In genomic region chr11:4658629-4659453, GRCh38 we compare ENCODE assay signal across 21 cellular contexts. TPM values are rescaled to one million over a fixed set of nuclear protein-coding genes. Genes with fewer than 3 reads are reported as not detected.
A peak's percentile ranks its signal among the peaks of the same experiment; 100 is the strongest.
DNase-seq lines count a peak whose midpoint lies in the region; ATAC-seq, FAIRE-seq and TF ChIP-seq lines count a peak whose summit lies in the region.
"Had no signal": no experiment of that assay in that cellular context is flagged by ENCODE, and none has a peak within 500 bp of the region (broad histone marks: within the 10 kb centered on the region; RNA-seq: fewer than 3 reads in every experiment).

No MANE protein-coding gene starts in this region.

- H3K27me3 ChIP-seq in GM23338 (ENCODE audit: insufficient read depth) = no peaks in the 10 kb centered on the region
- H3K27me3 ChIP-seq in bronchial epithelial cell (ENCODE audit: control insufficient read depth, insufficient read depth, low read length) = no peaks in the 10 kb centered on the region
- no peaks in the 10 kb centered on the region for H3K27me3 ChIP-seq in parathyroid adenoma (ENCODE audit: control insufficient read depth, insufficient read depth, low read length)
- H3K27me3 ChIP-seq: BE2C had no signal

- no peaks in the 10 kb centered on the region for H3K9me3 ChIP-seq in parathyroid adenoma (ENCODE audit: control insufficient read depth, low read length)
- H3K9me3 ChIP-seq: BE2C had no signal

- no peak for TF ChIP-seq CTCF in GM23338 (conservative IDR thresholded peaks at IDR 0.05; ENCODE audit: low read depth in 2 of 2)
- TF ChIP-seq CTCF in bronchial epithelial cell (IDR thresholded peaks at IDR 0.05; ENCODE audit: insufficient read depth, low read length, severe bottlenecking) = no peak
- TF ChIP-seq CTCF in parathyroid adenoma (IDR thresholded peaks at IDR 0.05) = no peak
- TF ChIP-seq CTCF in HFFc6 (IDR thresholded peaks at IDR 0.05) = no peak

- DNase-seq in GM23338 (ENCODE audit: low spot score) = no peak
- peak; percentile 4 for DNase-seq in bronchial epithelial cell (ENCODE audit: low read depth)
- peak; percentile 28 for DNase-seq in kidney glomerular epithelial cell (lab: John Stamatoyannopoulos, UW)
- DNase-seq in RCC 7860 (ENCODE audit: low spot score) = no peak
- DNase-seq in HFFc6 = no peak
- no peak for DNase-seq in GDM1 (lab: John Stamatoyannopoulos, UW)
- DNase-seq in left lobe of liver (ENCODE audit: low spot score) = no peak
- DNase-seq: 8988T; BE2C; CD4-positive, CD25-positive, alpha-beta regulatory T cell; COR-L47; DMS153; GF-D8; GOT3; KG1; NCI-H1694 treated with DMSO at 0.1 percent for 48 hours; SHP77 had no signal

- H2AFZ ChIP-seq in GM23338 (0 out of 2 replicates have a peak overlapping the region, but pooled peaks have one; percentile 43), parathyroid adenoma (no peak overlapping the region)

- H3K27ac ChIP-seq in GM23338 (ENCODE audit: low read depth) = no peak overlapping the region
- no peak overlapping the region for H3K27ac ChIP-seq in parathyroid adenoma

- H3K4me1 Mint-ChIP-seq in GM23338 = peaks cover 4% of the 10 kb centered on the region; the same call in 1 of the 3 replicates
- no peaks in the 10 kb centered on the region for H3K4me1 Mint-ChIP-seq in HFFc6 (ENCODE audit: low read depth)
- H3K4me1 Mint-ChIP-seq: CD4-positive, CD25-positive, alpha-beta regulatory T cell had no signal

- H3K36me3 Mint-ChIP-seq in GM23338 (ENCODE audit: low read depth) (no peaks in the 10 kb centered on the region; the same call in 2 of the 3 replicates), HFFc6 (ENCODE audit: low read depth) (no peaks in the 10 kb centered on the region)
- H3K36me3 Mint-ChIP-seq: CD4-positive, CD25-positive, alpha-beta regulatory T cell had no signal

- H3K9me3 Mint-ChIP-seq in GM23338 (no peaks in the 10 kb centered on the region; the same call in 2 of the 3 replicates), HFFc6 (peaks cover 9% of the 10 kb centered on the region)
- H3K9me3 Mint-ChIP-seq: CD4-positive, CD25-positive, alpha-beta regulatory T cell had no signal

- H3K27me3 Mint-ChIP-seq in GM23338 (ENCODE audit: insufficient read depth, low read depth, poor library complexity) (peaks cover 4% of the 10 kb centered on the region), HFFc6 (ENCODE audit: insufficient read depth) (peaks cover 3% of the 10 kb centered on the region)

- H3K4me1 ChIP-seq in GM23338 (ENCODE audit: insufficient read depth) (no peaks in the 10 kb centered on the region), parathyroid adenoma (no peaks in the 10 kb centered on the region)
- H3K4me1 ChIP-seq: BE2C had no signal

- no peak for ATAC-seq in GM23338
- no peak for ATAC-seq in left lobe of liver

- no peaks in the 10 kb centered on the region for H3K9me2 ChIP-seq in GM23338 (ENCODE audit: insufficient read depth)

- no peak overlapping the region for H3K4me2 ChIP-seq in GM23338
- peak overlapping the region; percentile 47 for H3K4me2 ChIP-seq in parathyroid adenoma (ENCODE audit: low read length)

- H3F3A ChIP-seq in GM23338 (replicated peaks; ENCODE audit: low read depth) = no peaks in the 10 kb centered on the region

- H3K9ac ChIP-seq in parathyroid adenoma = no peak overlapping the region

- H3K36me3 ChIP-seq in GM23338 (ENCODE audit: insufficient read depth) = no peaks in the 10 kb centered on the region
- H3K36me3 ChIP-seq in bronchial epithelial cell (ENCODE audit: control insufficient read depth, insufficient read depth, low read length) = no peaks in the 10 kb centered on the region
- H3K36me3 ChIP-seq in parathyroid adenoma (ENCODE audit: control insufficient read depth, insufficient read depth, low read length) = no peaks in the 10 kb centered on the region
- H3K36me3 ChIP-seq: BE2C had no signal

- no peak for FAIRE-seq in bronchial epithelial cell (lab: Jason Lieb, UNC)
- no peak for FAIRE-seq in RCC 7860 (lab: Jason Lieb, UNC)

- H3K79me2 ChIP-seq in GM23338 (replicated peaks; ENCODE audit: insufficient read depth) (no peaks in the 10 kb centered on the region), parathyroid adenoma (no peaks in the 10 kb centered on the region)

- no peaks in the 10 kb centered on the region for H4K20me1 ChIP-seq in GM23338 (replicated peaks; ENCODE audit: insufficient read depth)

- H3K27ac Mint-ChIP-seq in GM23338 = no peak overlapping the region
- no peak overlapping the region for H3K27ac Mint-ChIP-seq in HFFc6
- H3K27ac Mint-ChIP-seq: CD4-positive, CD25-positive, alpha-beta regulatory T cell had no signal

- H3K4me3 ChIP-seq in GM23338 (no peak overlapping the region), bronchial epithelial cell (ENCODE audit: low read depth, low read length) (no peak overlapping the region), parathyroid adenoma (ENCODE audit: low read depth, low read length) (peak overlapping the region; percentile 11)

- H3K4me3 Mint-ChIP-seq in GM23338 (no peak overlapping the region), HFFc6 (no peak overlapping the region)
- H3K4me3 Mint-ChIP-seq: CD4-positive, CD25-positive, alpha-beta regulatory T cell had no signal

TF ChIP-seq in GM23338, 12 proteins besides CTCF, POLR2A, EP300 and RAD21 (continues in another document):
- no peak for TF ChIP-seq ZNF114 (CRISPR knock-in tag; IDR thresholded peaks at IDR 0.05)
- TF ChIP-seq NANOG (IDR thresholded peaks at IDR 0.05; ENCODE audit: borderline replicate concordance) = no peak
- no peak for TF ChIP-seq EZH2phosphoT487 (IDR thresholded peaks at IDR 0.05; ENCODE audit: unreplicated experiment)
- no peak for TF ChIP-seq EZH2 (IDR thresholded peaks at IDR 0.05; ENCODE audit: low read depth, unreplicated experiment)
- TF ChIP-seq POLR2AphosphoS5 (IDR thresholded peaks at IDR 0.05; ENCODE audit: low read depth) = no peak
- no peak for TF ChIP-seq ETS1 (IDR thresholded peaks at IDR 0.05)

RNA-seq across cellular contexts. Expression of gene OR51E1, which starts 15.1 kb away (rescaled TPM):
- not detected in 2 replicates for total RNA-seq in GM23338 (2014; rRNA removed; shearing (Covaris generic))
- not detected in 2 replicates for polyA plus RNA-seq in GM23338 (2016; fragmentation: Nextera tagmentation; extraction: Ambion mirVana)
- not detected in 2 replicates for total RNA-seq in bronchial epithelial cell
- not detected for total RNA-seq in HFFc6 (2021; fragmentation: NEBNext Ultra II Directional; extraction: Animal tissue kit (Norgen Biotek cat#: 25700))
- total RNA-seq in left lobe of liver = not detected
- total RNA-seq: CD4-positive, CD25-positive, alpha-beta regulatory T cell; Daoy; NCI-H460; RPMI7951 had no signal
- polyA plus RNA-seq: CD4-positive, CD25-positive, alpha-beta regulatory T cell had no signal

RNA-seq across cellular contexts. Expression of gene OR51D1, which starts 21.6 kb away (rescaled TPM):
- not detected in 2 replicates for total RNA-seq in GM23338 (2014; rRNA removed; shearing (Covaris generic))
- polyA plus RNA-seq in GM23338 (2016; fragmentation: Nextera tagmentation; extraction: Ambion mirVana) = not detected in 2 replicates
- total RNA-seq in bronchial epithelial cell (not detected in 2 replicates), left lobe of liver (not detected)
- total RNA-seq in HFFc6 (2021; fragmentation: NEBNext Ultra II Directional; extraction: Animal tissue kit (Norgen Biotek cat#: 25700)) = not detected
- total RNA-seq: CD4-positive, CD25-positive, alpha-beta regulatory T cell; Daoy; NCI-H460; RPMI7951 had no signal
- polyA plus RNA-seq: CD4-positive, CD25-positive, alpha-beta regulatory T cell had no signal

RNA-seq across cellular contexts. Expression of gene OR51E2, which starts 38.8 kb away (rescaled TPM):
- not detected in 2 replicates for total RNA-seq in GM23338 (2014; rRNA removed; shearing (Covaris generic))
- polyA plus RNA-seq in GM23338 (2016; fragmentation: Nextera tagmentation; extraction: Ambion mirVana) = not detected in 2 replicates
- total RNA-seq in bronchial epithelial cell = not detected in 2 replicates
- under 1 TPM in 4 of 6 experiments, not detected in 2; 0.09 to 0.32 (median 0.12) TPM for total RNA-seq in HFFc6 (2021; fragmentation: NEBNext Ultra II Directional; extraction: Animal tissue kit (Norgen Biotek cat#: 25700))
- total RNA-seq in left lobe of liver = not detected
- total RNA-seq: CD4-positive, CD25-positive, alpha-beta regulatory T cell; Daoy; NCI-H460; RPMI7951 had no signal
- polyA plus RNA-seq: CD4-positive, CD25-positive, alpha-beta regulatory T cell had no signal

RNA-seq across cellular contexts. Expression of gene MMP26, which starts 45.7 kb away (rescaled TPM):
- 0.19 TPM in 1 of 2 replicates, not detected in the other for total RNA-seq in GM23338 (2014; rRNA removed; shearing (Covaris generic))
- not detected in 2 replicates for polyA plus RNA-seq in GM23338 (2016; fragmentation: Nextera tagmentation; extraction: Ambion mirVana)
- total RNA-seq in bronchial epithelial cell (not detected in 2 replicates), left lobe of liver (not detected)
- not detected for total RNA-seq in HFFc6 (2021; fragmentation: NEBNext Ultra II Directional; extraction: Animal tissue kit (Norgen Biotek cat#: 25700))
- total RNA-seq: CD4-positive, CD25-positive, alpha-beta regulatory T cell; Daoy; NCI-H460; RPMI7951 had no signal
- polyA plus RNA-seq: CD4-positive, CD25-positive, alpha-beta regulatory T cell had no signal

RNA-seq across cellular contexts. Expression of gene TRIM68, which starts 50.8 kb away (rescaled TPM):
- 4.2 and 5.7 TPM in 2 replicates for total RNA-seq in GM23338 (2014; rRNA removed; shearing (Covaris generic))
- polyA plus RNA-seq in GM23338 (2016; fragmentation: Nextera tagmentation; extraction: Ambion mirVana) = 1.6 and 2.2 TPM in 2 replicates
- total RNA-seq in bronchial epithelial cell (6.8 and 9.1 TPM in 2 replicates), left lobe of liver (4.5 TPM)
- total RNA-seq in HFFc6 (2021; fragmentation: NEBNext Ultra II Directional; extraction: Animal tissue kit (Norgen Biotek cat#: 25700)) = 1 to 10 TPM; 6.4 to 10.0 (median 8.6) TPM

Comparison
In these comparisons a context has a peak if more than half of its experiments do, and no peak if none do; other contexts are left out.
1. DNase-seq: peak in bronchial epithelial cell (single experiment) and kidney glomerular epithelial cell (single experiment); none in GM23338 (single experiment), RCC 7860 (single experiment), HFFc6 (single experiment), GDM1 (single experiment) and left lobe of liver (single experiment).